In the genomic region with DNA sequence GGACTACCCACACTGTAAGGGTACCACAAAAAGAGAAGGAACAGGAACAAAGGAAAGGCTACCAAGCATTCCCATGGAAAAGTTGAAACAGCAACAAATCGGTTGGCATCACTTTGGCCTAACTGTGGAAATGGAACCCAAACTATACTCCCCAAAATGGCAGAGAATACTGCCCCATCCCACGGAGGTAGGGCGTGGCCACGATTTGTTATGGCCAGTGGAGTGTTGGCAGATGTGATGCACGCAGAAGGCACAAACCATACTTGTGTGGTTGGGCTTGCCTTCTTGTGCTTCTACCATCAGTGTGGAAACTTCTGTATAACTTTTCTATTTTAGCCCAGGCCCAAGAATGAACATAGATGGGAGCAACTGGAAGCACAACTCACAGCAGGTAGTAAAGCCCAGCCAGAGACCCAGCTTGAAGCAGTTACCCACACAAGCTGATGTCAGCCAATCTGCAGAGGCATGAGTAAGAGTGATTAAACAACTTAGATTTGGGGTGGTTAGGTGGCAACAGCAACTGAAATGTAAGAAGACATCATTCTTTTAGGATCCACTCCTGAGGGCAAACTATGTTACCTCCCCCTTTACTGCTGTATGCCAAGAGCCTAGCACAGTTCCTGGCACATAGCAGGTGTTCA, we compare ENCODE assay signal across 19 cellular contexts.
"Had no signal": no experiment of that assay in that cellular context is flagged by ENCODE, and none has a peak within 500 bp of the region (broad histone marks: within the 10 kb centered on the region; RNA-seq: fewer than 3 reads in every experiment).

No MANE protein-coding gene starts in this region.

- H3K79me2 ChIP-seq: parathyroid adenoma had no signal

- H3K9ac ChIP-seq: parathyroid adenoma had no signal

- DNase-seq: activated CD4-positive, CD25-positive, alpha-beta regulatory T cell; activated naive CD4-positive, alpha-beta T cell treated with anti-CD3 and anti-CD28 coated beads, Interleukin-2, amount 50 U/mL, for 16 hours; activated T-cell treated with anti-CD3 and anti-CD28 coated beads for 4 hours; adrenal gland; colonic mucosa; foreskin melanocyte; head of caudate nucleus; kidney glomerular epithelial cell; mesendoderm; natural killer cell; retina; stimulated activated CD4-positive, alpha-beta T cell treated with anti-CD3 and anti-CD28 coated beads, Interleukin-2, amount 100 ng/mL, for 48 hours; stimulated activated naive CD4-positive, alpha-beta T cell; tibial artery had no signal

- H3K4me3 ChIP-seq: adrenal gland, colonic mucosa, esophagus muscularis mucosa, tibial artery had no signal

- H3K4me3 Mint-ChIP-seq: natural killer cell; T-helper 2 cell treated with Interferon-gamma antibody and Interleukin-4, amounts not matched to agents 5 μg/mL and 100 μg/mL, for 36 hours had no signal

- H3K4me1 ChIP-seq: adrenal gland, colonic mucosa, parathyroid adenoma, tibial artery had no signal

- ATAC-seq: natural killer cell had no signal

- H3K27ac ChIP-seq: adrenal gland, colonic mucosa, esophagus muscularis mucosa, neutrophil, parathyroid adenoma, tibial artery had no signal

- H3K36me3 ChIP-seq: colonic mucosa had no signal

- H2AFZ ChIP-seq: parathyroid adenoma had no signal

- H3K9me3 Mint-ChIP-seq: natural killer cell had no signal

- FAIRE-seq: urothelium cell line had no signal

- H3K27me3 ChIP-seq: adrenal gland, colonic mucosa, esophagus muscularis mucosa, tibial artery had no signal

- H3K9me3 ChIP-seq: adrenal gland, colonic mucosa, esophagus muscularis mucosa, neutrophil, tibial artery had no signal
